11 cellular contexts compared by ENCODE assay signal in genomic region chr19:40528533-40529092, GRCh38. TPM values are rescaled to one million over a fixed set of nuclear protein-coding genes. Genes with fewer than 3 reads are reported as not detected.
DNase-seq lines count a peak whose midpoint lies in the region; ATAC-seq and TF ChIP-seq lines count a peak whose summit lies in the region.
"Had no signal": no experiment of that assay in that cellular context is flagged by ENCODE, and none has a peak within 500 bp of the region (broad histone marks: within the 10 kb centered on the region; RNA-seq: fewer than 3 reads in every experiment).

No MANE protein-coding gene starts in this region.

- H3K9me3 ChIP-seq in CD8-positive, alpha-beta T cell (ENCODE audit: low read length), result no peaks in the 10 kb centered on the region
- H3K9me3 ChIP-seq in osteoblast (ENCODE audit: low read depth, low read length), result no peaks in the 10 kb centered on the region
- no peaks in the 10 kb centered on the region for H3K9me3 ChIP-seq in effector memory CD4-positive, alpha-beta T cell (ENCODE audit: control insufficient read depth, low read length)
- no peaks in the 10 kb centered on the region for H3K9me3 ChIP-seq in stomach
- H3K9me3 ChIP-seq: mucosa of descending colon had no signal

- peaks cover 14% of the 10 kb centered on the region for H3K4me1 Mint-ChIP-seq in CD8-positive, alpha-beta T cell (ENCODE audit: low read depth)
- peaks cover 7% of the 10 kb centered on the region for H3K4me1 Mint-ChIP-seq in central memory CD8-positive, alpha-beta T cell

- ATAC-seq in CD8-positive, alpha-beta T cell, result no peak
- ATAC-seq in central memory CD8-positive, alpha-beta T cell (replicated peaks; ENCODE audit: extremely low read depth, poor library complexity, severe bottlenecking), result no peak

- H3K27ac ChIP-seq in CD8-positive, alpha-beta T cell (ENCODE audit: low read depth, low read length), result no peak overlapping the region
- no peak overlapping the region for H3K27ac ChIP-seq in KMS-11
- no peak overlapping the region for H3K27ac ChIP-seq in osteoblast (ENCODE audit: low read depth, low read length)
- H3K27ac ChIP-seq in effector memory CD4-positive, alpha-beta T cell (ENCODE audit: insufficient read depth, low read length, poor library complexity, severe bottlenecking), result no peak overlapping the region
- no peak overlapping the region for H3K27ac ChIP-seq in stomach

- WGBS in stomach, 5 donors, result 62 to 68% (median 65%) methylated on average over 14 of the region's 14 CpGs

- intact Hi-C loops in CD8-positive, alpha-beta T cell (cut with DNase I, micrococcal nuclease), result loop anchor here (1.0 to 5.0 kb wide), 6 partner anchors 48 to 106 kb away; partner anchors contain the start of genes SHKBP1 (in 2 of the 2), BLVRB (in 1 of the 2) and SERTAD1 (in 1 of the 2)
- intact Hi-C loops in stomach (cut with DNase I; ENCODE audit: low total_unique reads), result loop anchor here (5.0 kb wide), 1 partner anchor 64 kb away; no protein-coding TSS in a partner anchor

- H3K9me3 Mint-ChIP-seq in CD8-positive, alpha-beta T cell, result no peaks in the 10 kb centered on the region
- H3K9me3 Mint-ChIP-seq in central memory CD8-positive, alpha-beta T cell, result no peaks in the 10 kb centered on the region
- H3K9me3 Mint-ChIP-seq: dendritic cell treated with granulocyte-macrophage colony-stimulating factor and Interleukin-4, amounts not matched to agents 40 ng/mL and 50 ng/mL, for 4 days had no signal

- TF ChIP-seq EP300 in stomach (IDR thresholded peaks at IDR 0.05), result no peak

- peak overlapping the region; percentile 29; the same call in 1 of the 2 replicates for H3K4me2 ChIP-seq in KMS-11
- H3K4me2 ChIP-seq in osteoblast (ENCODE audit: insufficient read depth, low read length), result peak overlapping the region; percentile 92

- H4K20me1 ChIP-seq in KMS-11 (ENCODE audit: insufficient read depth) (no peaks in the 10 kb centered on the region), osteoblast (ENCODE audit: insufficient read depth, low read length) (no peaks in the 10 kb centered on the region)

- H3K27ac Mint-ChIP-seq in CD8-positive, alpha-beta T cell, result no peak overlapping the region
- H3K27ac Mint-ChIP-seq in central memory CD8-positive, alpha-beta T cell (ENCODE audit: low read depth), result no peak overlapping the region
- H3K27ac Mint-ChIP-seq: activated CD8-positive, alpha-beta T cell treated with anti-CD3 and anti-CD28 coated beads, Interleukin-2, amount 10 ng/mL, durations not matched to agents 7 days and 5 days; dendritic cell treated with granulocyte-macrophage colony-stimulating factor and Interleukin-4, amounts not matched to agents 40 ng/mL and 50 ng/mL, for 4 days had no signal

- H3K4me3 ChIP-seq in CD8-positive, alpha-beta T cell (ENCODE audit: low read depth, low read length), result no peak overlapping the region
- H3K4me3 ChIP-seq in KMS-11 (IDR thresholded peaks at IDR 0.05; ENCODE audit: insufficient read depth, low read depth, low read length), result no peak overlapping the region
- peak overlapping the region; percentile 73 for H3K4me3 ChIP-seq in osteoblast (ENCODE audit: insufficient read depth, low read length)
- H3K4me3 ChIP-seq in effector memory CD4-positive, alpha-beta T cell (ENCODE audit: insufficient read depth, low read depth, low read length, poor library complexity, severe bottlenecking), result no peak overlapping the region
- peak overlapping the region in 1 of 4 donors; percentile 44 for H3K4me3 ChIP-seq in stomach
- H3K4me3 ChIP-seq: mucosa of descending colon had no signal

- H3K4me1 ChIP-seq in CD8-positive, alpha-beta T cell (ENCODE audit: insufficient read depth, low read length), result peaks cover 13% of the 10 kb centered on the region
- H3K4me1 ChIP-seq in KMS-11 (ENCODE audit: low read depth, poor library complexity, severe bottlenecking), result peaks cover 26% of the 10 kb centered on the region
- H3K4me1 ChIP-seq in osteoblast (ENCODE audit: insufficient read depth, low read length), result peaks cover 6% of the 10 kb centered on the region
- peaks cover 14% of the 10 kb centered on the region for H3K4me1 ChIP-seq in effector memory CD4-positive, alpha-beta T cell (ENCODE audit: control insufficient read depth, insufficient read depth, low read length, poor library complexity, severe bottlenecking)
- H3K4me1 ChIP-seq in stomach, result peaks cover 13 to 23% (median 20%) of the 10 kb centered on the region in 4 donors

- H3K36me3 ChIP-seq in CD8-positive, alpha-beta T cell (ENCODE audit: insufficient read depth, low read length), result no peaks in the 10 kb centered on the region
- H3K36me3 ChIP-seq in KMS-11 (ENCODE audit: insufficient read depth) (no peaks in the 10 kb centered on the region), osteoblast (ENCODE audit: insufficient read depth, low read length) (no peaks in the 10 kb centered on the region), stomach (no peaks in the 10 kb centered on the region)
- H3K36me3 ChIP-seq in effector memory CD4-positive, alpha-beta T cell (ENCODE audit: control insufficient read depth, insufficient read depth, low read length), result no peaks in the 10 kb centered on the region

- TF ChIP-seq POLR2A in erythroblast (IDR thresholded peaks at IDR 0.05; ENCODE audit: low read length), result no peak
- TF ChIP-seq POLR2A in stomach (IDR thresholded peaks at IDR 0.05), result no peak

- no peak overlapping the region for H3K9ac ChIP-seq in KMS-11

- H2AFZ ChIP-seq in KMS-11 (ENCODE audit: low read depth), result peak overlapping the region; percentile 60
- peak overlapping the region; percentile 65 for H2AFZ ChIP-seq in osteoblast (ENCODE audit: low read length)

- peaks cover 5% of the 10 kb centered on the region for H3K27me3 ChIP-seq in CD8-positive, alpha-beta T cell (ENCODE audit: insufficient read depth, low read length)
- no peaks in the 10 kb centered on the region for H3K27me3 ChIP-seq in KMS-11 (ENCODE audit: insufficient read depth, low read depth)
- H3K27me3 ChIP-seq in osteoblast (ENCODE audit: insufficient read depth, low read length), result peaks cover 15% of the 10 kb centered on the region
- H3K27me3 ChIP-seq in effector memory CD4-positive, alpha-beta T cell (replicated peaks; ENCODE audit: control insufficient read depth, insufficient read depth, low read length, poor library complexity, severe bottlenecking), result peaks cover 9% of the 10 kb centered on the region
- H3K27me3 ChIP-seq in stomach, result peaks cover 0 to 13% (median 0%) of the 10 kb centered on the region in 3 donors

- H3K27me3 Mint-ChIP-seq in CD8-positive, alpha-beta T cell (ENCODE audit: low read depth), result peaks cover 18% of the 10 kb centered on the region
- H3K27me3 Mint-ChIP-seq in central memory CD8-positive, alpha-beta T cell, result peaks cover 17% of the 10 kb centered on the region

- POLR2A ChIA-PET in CD8-positive, alpha-beta T cell (lab: Charles Lee), result no interaction called here

- DNase-seq in CD8-positive, alpha-beta T cell, result no peak
- no peak for DNase-seq in central memory CD8-positive, alpha-beta T cell (ENCODE audit: low spot score in 2 of 2)
- DNase-seq in osteoblast (ENCODE audit: insufficient read length, low spot score, missing footprints) (peak; percentile 13), erythroblast (lab: John Stamatoyannopoulos, UW) (no peak), stomach (no peak), C1 segment of cervical spinal cord (lab: John Stamatoyannopoulos, UW) (no peak)
- no peak for DNase-seq in effector memory CD4-positive, alpha-beta T cell

- TF ChIP-seq CTCF in CD8-positive, alpha-beta T cell (IDR thresholded peaks at IDR 0.05), result no peak
- no peak for TF ChIP-seq CTCF in KMS-11 (conservative IDR thresholded peaks at IDR 0.05; ENCODE audit: low read depth, low read length)
- TF ChIP-seq CTCF in osteoblast (IDR thresholded peaks at IDR 0.05; ENCODE audit: extremely low read depth, low read depth, low read length), result no peak
- no peak for TF ChIP-seq CTCF in stomach (IDR thresholded peaks at IDR 0.05)

- no peaks in the 10 kb centered on the region for H3K79me2 ChIP-seq in KMS-11 (ENCODE audit: insufficient read depth, low read depth)
- H3K79me2 ChIP-seq in osteoblast (ENCODE audit: insufficient read depth, low read length), result no peaks in the 10 kb centered on the region

- CTCF ChIA-PET in CD8-positive, alpha-beta T cell (lab: Charles Lee), result no interaction called here

- H3K4me3 Mint-ChIP-seq in CD8-positive, alpha-beta T cell, result peak overlapping the region; percentile 5
- peak overlapping the region; percentile 66 for H3K4me3 Mint-ChIP-seq in central memory CD8-positive, alpha-beta T cell

- no peaks in the 10 kb centered on the region for H3K36me3 Mint-ChIP-seq in CD8-positive, alpha-beta T cell
- H3K36me3 Mint-ChIP-seq in central memory CD8-positive, alpha-beta T cell (ENCODE audit: insufficient read depth), result peaks cover 14% of the 10 kb centered on the region

RNA-seq across cellular contexts. Expression of gene SHKBP1, which starts 48.1 kb away (rescaled TPM):
- 10 to 100 TPM; 93.8 to 95.3 TPM for total RNA-seq in CD8-positive, alpha-beta T cell
- 16.3 and 18.9 TPM in 2 replicates for total RNA-seq in osteoblast
- 100 to 1,000 TPM in 1 of 5 donors, 10 to 100 TPM in 4; 15.8 to 102 (median 70.6) TPM for total RNA-seq in stomach
- polyA plus RNA-seq in stomach, result 10 to 100 TPM; 76.1 to 95.7 (median 79.9) TPM
